18 cellular contexts compared by ENCODE assay signal in the genomic region with DNA sequence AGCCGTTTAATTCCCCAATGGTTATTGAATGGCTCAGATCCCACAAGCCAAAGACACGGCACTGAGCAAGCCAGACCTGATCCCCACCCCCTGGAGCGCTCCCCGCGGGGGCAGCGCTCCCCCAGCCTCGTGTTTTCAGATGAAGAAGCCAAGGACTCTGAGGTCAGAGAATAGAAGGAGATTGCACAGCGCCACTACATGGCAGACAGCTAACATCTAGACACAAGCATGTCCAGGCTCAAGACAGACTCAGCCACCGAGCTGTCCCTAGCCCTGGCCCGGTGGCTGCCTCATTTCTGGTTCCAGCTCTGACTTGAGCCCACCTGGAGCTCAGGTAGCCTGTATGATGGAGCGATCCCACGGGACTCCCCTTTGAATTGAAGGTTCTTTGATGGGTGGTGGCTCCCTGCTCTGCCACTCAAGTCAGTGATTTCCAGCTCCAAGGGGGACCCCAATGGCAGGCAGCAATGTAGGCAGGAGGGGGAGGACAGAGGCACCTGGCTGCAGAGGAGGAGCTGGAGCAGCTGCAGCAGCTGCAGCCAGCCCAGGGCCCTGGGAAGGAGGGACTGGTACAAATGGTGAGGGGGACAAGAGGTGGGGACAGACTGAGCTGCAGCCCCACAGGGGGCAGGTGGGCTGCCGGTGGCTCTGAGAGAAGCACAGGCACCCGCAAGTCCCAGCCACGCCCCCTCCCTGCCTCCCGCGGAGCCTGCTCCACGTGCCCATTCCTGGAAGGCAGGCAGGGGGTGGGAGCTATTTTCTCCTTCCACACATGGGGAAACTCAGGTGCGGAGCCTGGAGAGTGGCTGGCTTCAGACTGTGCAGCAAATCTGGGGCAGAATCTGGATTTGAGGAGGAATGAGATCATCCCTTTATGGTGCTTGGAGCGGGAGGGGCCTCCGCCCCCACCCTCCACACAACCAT. TPM values are rescaled to one million over a fixed set of nuclear protein-coding genes. Genes with fewer than 3 reads are reported as not detected.
DNase-seq lines count a peak whose midpoint lies in the region; ATAC-seq and TF ChIP-seq lines count a peak whose summit lies in the region.
"Had no signal": no experiment of that assay in that cellular context is flagged by ENCODE, and none has a peak within 500 bp of the region (broad histone marks: within the 10 kb centered on the region; RNA-seq: fewer than 3 reads in every experiment).

No MANE protein-coding gene starts in this region.

- no peak overlapping the region for H3K4me3 ChIP-seq in left lung
- H3K4me3 ChIP-seq: spleen, tibial artery had no signal

- H3K27ac ChIP-seq in left lung = no peak overlapping the region
- H3K27ac ChIP-seq: C4-2B, KMS-11, spleen, tibial artery had no signal

- DNase-seq in DMS 273 (lab: John Stamatoyannopoulos, UW; ENCODE audit: unreplicated experiment) (peak; percentile 29), DMS 273 treated with DMSO at 0.1 percent for 48 hours (lab: John Stamatoyannopoulos, UW) (no peak), NCI-H146 treated with DMSO at 0.1 percent for 48 hours (lab: John Stamatoyannopoulos, UW; ENCODE audit: unreplicated experiment) (peak; percentile 29), left lung (peak in 1 of 2 donors; percentile 58), middle frontal gyrus (ENCODE audit: extremely low spot score, low spot score) (no peak), AG20443 (ENCODE audit: low spot score) (no peak)
- DNase-seq: 8988T; activated T-cell treated with anti-CD3 and anti-CD28 coated beads, Interleukin-2, amount 50 U/mL, for 1 hour; effector memory CD4-positive, alpha-beta T cell; GF-D8; NCI-H1694; spleen; tibial artery had no signal

- TF ChIP-seq CTCF in left lung (IDR thresholded peaks at IDR 0.05) = no peak

- H3K36me3 ChIP-seq in left lung = no peaks in the 10 kb centered on the region
- H3K36me3 ChIP-seq: tibial artery had no signal

- intact Hi-C loops in left lung (cut with DNase I) = no loop called here

- no peaks in the 10 kb centered on the region for H3K9me3 ChIP-seq in left lung

- 0 out of 3 replicates have a peak, but pooled peaks have one; percentile 31 for ATAC-seq in SK-N-SH treated with all-trans-retinoic acid at 6 μM for 48 hours
- ATAC-seq in left lung = peak; percentile 27
- no peak for ATAC-seq in GM19455 (IDR thresholded peaks at IDR 0.05; ENCODE audit: unreplicated experiment)
- ATAC-seq: stimulated activated memory B cell treated with anti-CD40 and anti-IgM and Interleukin-4, amounts not matched to agents 10 μg/mL and 1 μg/mL and 100 μg/mL, for 72 hours had no signal

- no peaks in the 10 kb centered on the region for H3K4me1 ChIP-seq in left lung
- H3K4me1 ChIP-seq: spleen, tibial artery had no signal

- peaks cover 0 to 27% of the 10 kb centered on the region in 2 donors for H3K27me3 ChIP-seq in left lung

TF ChIP-seq in SK-N-SH treated with all-trans-retinoic acid at 6 μM for 48 hours, 23 proteins besides CTCF, POLR2A, EP300 and RAD21:
- TF ChIP-seq ESRRG (CRISPR knock-in tag; IDR thresholded peaks at IDR 0.05) = no peak
- no peak for TF ChIP-seq CREB5 (CRISPR knock-in tag; IDR thresholded peaks at IDR 0.05; ENCODE audit: low read depth)
- no peak for TF ChIP-seq ZNF565 (CRISPR knock-in tag; conservative IDR thresholded peaks at IDR 0.05; ENCODE audit: low read depth)
- no peak for TF ChIP-seq RARB (CRISPR knock-in tag; IDR thresholded peaks at IDR 0.05)
- no peak for TF ChIP-seq TOX (CRISPR knock-in tag; IDR thresholded peaks at IDR 0.05; ENCODE audit: borderline replicate concordance)
- TF ChIP-seq ZFP3 (CRISPR knock-in tag; IDR thresholded peaks at IDR 0.05) = no peak
- no peak for TF ChIP-seq TSHZ2 (CRISPR knock-in tag; IDR thresholded peaks at IDR 0.05)
- no peak for TF ChIP-seq CSDC2 (CRISPR knock-in tag; IDR thresholded peaks at IDR 0.05)
- no peak for TF ChIP-seq TCF4 (CRISPR knock-in tag; IDR thresholded peaks at IDR 0.05; ENCODE audit: borderline replicate concordance)
- TF ChIP-seq, protein P1, sequence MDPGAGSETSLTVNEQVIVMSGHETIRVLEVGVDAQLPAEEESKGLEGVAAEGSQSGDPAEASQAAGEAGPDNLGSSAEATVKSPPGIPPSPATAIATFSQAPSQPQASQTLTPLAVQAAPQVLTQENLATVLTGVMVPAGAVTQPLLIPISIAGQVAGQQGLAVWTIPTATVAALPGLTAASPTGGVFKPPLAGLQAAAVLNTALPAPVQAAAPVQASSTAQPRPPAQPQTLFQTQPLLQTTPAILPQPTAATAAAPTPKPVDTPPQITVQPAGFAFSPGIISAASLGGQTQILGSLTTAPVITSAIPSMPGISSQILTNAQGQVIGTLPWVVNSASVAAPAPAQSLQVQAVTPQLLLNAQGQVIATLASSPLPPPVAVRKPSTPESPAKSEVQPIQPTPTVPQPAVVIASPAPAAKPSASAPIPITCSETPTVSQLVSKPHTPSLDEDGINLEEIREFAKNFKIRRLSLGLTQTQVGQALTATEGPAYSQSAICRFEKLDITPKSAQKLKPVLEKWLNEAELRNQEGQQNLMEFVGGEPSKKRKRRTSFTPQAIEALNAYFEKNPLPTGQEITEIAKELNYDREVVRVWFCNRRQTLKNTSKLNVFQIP (CRISPR knock-in tag; IDR thresholded peaks at IDR 0.05; ENCODE audit: borderline replicate concordance, low read depth) = no peak
- no peak for TF ChIP-seq OSR1 (CRISPR knock-in tag; IDR thresholded peaks at IDR 0.05)
- TF ChIP-seq ZFP30 (CRISPR knock-in tag; IDR thresholded peaks at IDR 0.05) = no peak
- no peak for TF ChIP-seq ZC3H10 (CRISPR knock-in tag; IDR thresholded peaks at IDR 0.05)
- no peak for TF ChIP-seq BACH2 (CRISPR knock-in tag; IDR thresholded peaks at IDR 0.05; ENCODE audit: borderline replicate concordance)
- TF ChIP-seq, protein P2, sequence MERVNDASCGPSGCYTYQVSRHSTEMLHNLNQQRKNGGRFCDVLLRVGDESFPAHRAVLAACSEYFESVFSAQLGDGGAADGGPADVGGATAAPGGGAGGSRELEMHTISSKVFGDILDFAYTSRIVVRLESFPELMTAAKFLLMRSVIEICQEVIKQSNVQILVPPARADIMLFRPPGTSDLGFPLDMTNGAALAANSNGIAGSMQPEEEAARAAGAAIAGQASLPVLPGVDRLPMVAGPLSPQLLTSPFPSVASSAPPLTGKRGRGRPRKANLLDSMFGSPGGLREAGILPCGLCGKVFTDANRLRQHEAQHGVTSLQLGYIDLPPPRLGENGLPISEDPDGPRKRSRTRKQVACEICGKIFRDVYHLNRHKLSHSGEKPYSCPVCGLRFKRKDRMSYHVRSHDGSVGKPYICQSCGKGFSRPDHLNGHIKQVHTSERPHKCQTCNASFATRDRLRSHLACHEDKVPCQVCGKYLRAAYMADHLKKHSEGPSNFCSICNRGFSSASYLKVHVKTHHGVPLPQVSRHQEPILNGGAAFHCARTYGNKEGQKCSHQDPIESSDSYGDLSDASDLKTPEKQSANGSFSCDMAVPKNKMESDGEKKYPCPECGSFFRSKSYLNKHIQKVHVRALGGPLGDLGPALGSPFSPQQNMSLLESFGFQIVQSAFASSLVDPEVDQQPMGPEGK (CRISPR knock-in tag; IDR thresholded peaks at IDR 0.05; ENCODE audit: borderline replicate concordance) = no peak
- no peak for TF ChIP-seq ZNF8 (CRISPR knock-in tag; IDR thresholded peaks at IDR 0.05)

RNA-seq across cellular contexts. Expression of gene NTNG2, which starts 40.2 kb away (rescaled TPM):
- 1 to 10 TPM; 1.5 to 4.6 TPM for total RNA-seq in left lung

Comparison
In these comparisons a context has a peak if more than half of its experiments do, and no peak if none do; other contexts are left out.
1. DNase-seq: peak in DMS 273 (single experiment) and NCI-H146 treated with DMSO at 0.1 percent for 48 hours (single experiment); none in DMS 273 treated with DMSO at 0.1 percent for 48 hours (single experiment), middle frontal gyrus (single experiment) and AG20443 (single experiment).